1 cellular context compared by ENCODE assay signal in the genomic region with DNA sequence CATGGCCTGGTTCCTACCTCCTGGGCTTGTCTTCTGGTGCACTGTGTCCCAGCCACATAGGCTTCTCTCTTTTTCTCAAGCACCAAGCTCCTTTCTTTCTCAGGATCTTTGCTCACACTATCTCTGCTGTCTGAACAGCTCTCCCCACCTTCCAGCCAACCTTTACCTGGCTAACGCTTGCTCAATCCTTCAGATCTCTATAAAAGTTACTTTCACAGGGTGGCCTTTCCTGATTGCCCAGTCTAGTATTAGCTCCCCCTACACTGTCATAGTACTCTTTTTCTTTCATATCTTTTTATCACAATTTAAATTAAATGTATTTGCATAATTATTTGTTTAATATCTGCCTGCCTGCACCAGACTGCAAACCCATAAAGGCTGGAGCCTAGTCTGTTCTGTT.
TF ChIP-seq lines count a peak whose summit lies in the region.

No MANE protein-coding gene starts in this region.

TF ChIP-seq in SK-N-SH, 30 proteins besides CTCF, POLR2A, EP300 and RAD21:
- TF ChIP-seq TCF12 (IDR thresholded peaks at IDR 0.05) (no peak), GATA2 (CRISPR knock-in tag; IDR thresholded peaks at IDR 0.05) (no peak), EZH2phosphoT487 (IDR thresholded peaks at IDR 0.05; ENCODE audit: borderline replicate concordance, low read depth) (no peak), TAF1 (IDR thresholded peaks at IDR 0.05; ENCODE audit: borderline replicate concordance, low read depth, low read length) (no peak), YY1 (IDR thresholded peaks at IDR 0.05; ENCODE audit: low read depth) (no peak), MEF2A (IDR thresholded peaks at IDR 0.05; ENCODE audit: borderline replicate concordance, low read depth) (no peak), CHD2 (IDR thresholded peaks at IDR 0.05; ENCODE audit: low read length, partially characterized antibody) (no peak), RFX5 (IDR thresholded peaks at IDR 0.05; ENCODE audit: low read length) (no peak), POLR2AphosphoS5 (IDR thresholded peaks at IDR 0.05; ENCODE audit: low read depth, low read length) (no peak), NRF1 (IDR thresholded peaks at IDR 0.05; ENCODE audit: low read depth, low read length) (no peak), ELF1 (IDR thresholded peaks at IDR 0.05) (no peak), SMC3 (IDR thresholded peaks at IDR 0.05; ENCODE audit: low read depth, low read length) (no peak), MXI1 (IDR thresholded peaks at IDR 0.05; ENCODE audit: low read depth, low read length) (no peak), NFIC (IDR thresholded peaks at IDR 0.05; ENCODE audit: borderline replicate concordance) (no peak)
- TF ChIP-seq, protein P1, sequence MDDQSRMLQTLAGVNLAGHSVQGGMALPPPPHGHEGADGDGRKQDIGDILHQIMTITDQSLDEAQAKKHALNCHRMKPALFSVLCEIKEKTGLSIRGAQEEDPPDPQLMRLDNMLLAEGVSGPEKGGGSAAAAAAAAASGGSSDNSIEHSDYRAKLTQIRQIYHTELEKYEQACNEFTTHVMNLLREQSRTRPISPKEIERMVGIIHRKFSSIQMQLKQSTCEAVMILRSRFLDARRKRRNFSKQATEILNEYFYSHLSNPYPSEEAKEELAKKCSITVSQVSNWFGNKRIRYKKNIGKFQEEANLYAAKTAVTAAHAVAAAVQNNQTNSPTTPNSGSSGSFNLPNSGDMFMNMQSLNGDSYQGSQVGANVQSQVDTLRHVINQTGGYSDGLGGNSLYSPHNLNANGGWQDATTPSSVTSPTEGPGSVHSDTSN (IDR thresholded peaks at IDR 0.05): no peak
- TF ChIP-seq, protein P2, sequence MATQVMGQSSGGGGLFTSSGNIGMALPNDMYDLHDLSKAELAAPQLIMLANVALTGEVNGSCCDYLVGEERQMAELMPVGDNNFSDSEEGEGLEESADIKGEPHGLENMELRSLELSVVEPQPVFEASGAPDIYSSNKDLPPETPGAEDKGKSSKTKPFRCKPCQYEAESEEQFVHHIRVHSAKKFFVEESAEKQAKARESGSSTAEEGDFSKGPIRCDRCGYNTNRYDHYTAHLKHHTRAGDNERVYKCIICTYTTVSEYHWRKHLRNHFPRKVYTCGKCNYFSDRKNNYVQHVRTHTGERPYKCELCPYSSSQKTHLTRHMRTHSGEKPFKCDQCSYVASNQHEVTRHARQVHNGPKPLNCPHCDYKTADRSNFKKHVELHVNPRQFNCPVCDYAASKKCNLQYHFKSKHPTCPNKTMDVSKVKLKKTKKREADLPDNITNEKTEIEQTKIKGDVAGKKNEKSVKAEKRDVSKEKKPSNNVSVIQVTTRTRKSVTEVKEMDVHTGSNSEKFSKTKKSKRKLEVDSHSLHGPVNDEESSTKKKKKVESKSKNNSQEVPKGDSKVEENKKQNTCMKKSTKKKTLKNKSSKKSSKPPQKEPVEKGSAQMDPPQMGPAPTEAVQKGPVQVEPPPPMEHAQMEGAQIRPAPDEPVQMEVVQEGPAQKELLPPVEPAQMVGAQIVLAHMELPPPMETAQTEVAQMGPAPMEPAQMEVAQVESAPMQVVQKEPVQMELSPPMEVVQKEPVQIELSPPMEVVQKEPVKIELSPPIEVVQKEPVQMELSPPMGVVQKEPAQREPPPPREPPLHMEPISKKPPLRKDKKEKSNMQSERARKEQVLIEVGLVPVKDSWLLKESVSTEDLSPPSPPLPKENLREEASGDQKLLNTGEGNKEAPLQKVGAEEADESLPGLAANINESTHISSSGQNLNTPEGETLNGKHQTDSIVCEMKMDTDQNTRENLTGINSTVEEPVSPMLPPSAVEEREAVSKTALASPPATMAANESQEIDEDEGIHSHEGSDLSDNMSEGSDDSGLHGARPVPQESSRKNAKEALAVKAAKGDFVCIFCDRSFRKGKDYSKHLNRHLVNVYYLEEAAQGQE (IDR thresholded peaks at IDR 0.05; ENCODE audit: low read depth, low read length): no peak
- TF ChIP-seq, protein P3, sequence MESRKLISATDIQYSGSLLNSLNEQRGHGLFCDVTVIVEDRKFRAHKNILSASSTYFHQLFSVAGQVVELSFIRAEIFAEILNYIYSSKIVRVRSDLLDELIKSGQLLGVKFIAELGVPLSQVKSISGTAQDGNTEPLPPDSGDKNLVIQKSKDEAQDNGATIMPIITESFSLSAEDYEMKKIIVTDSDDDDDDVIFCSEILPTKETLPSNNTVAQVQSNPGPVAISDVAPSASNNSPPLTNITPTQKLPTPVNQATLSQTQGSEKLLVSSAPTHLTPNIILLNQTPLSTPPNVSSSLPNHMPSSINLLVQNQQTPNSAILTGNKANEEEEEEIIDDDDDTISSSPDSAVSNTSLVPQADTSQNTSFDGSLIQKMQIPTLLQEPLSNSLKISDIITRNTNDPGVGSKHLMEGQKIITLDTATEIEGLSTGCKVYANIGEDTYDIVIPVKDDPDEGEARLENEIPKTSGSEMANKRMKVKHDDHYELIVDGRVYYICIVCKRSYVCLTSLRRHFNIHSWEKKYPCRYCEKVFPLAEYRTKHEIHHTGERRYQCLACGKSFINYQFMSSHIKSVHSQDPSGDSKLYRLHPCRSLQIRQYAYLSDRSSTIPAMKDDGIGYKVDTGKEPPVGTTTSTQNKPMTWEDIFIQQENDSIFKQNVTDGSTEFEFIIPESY (IDR thresholded peaks at IDR 0.05; ENCODE audit: borderline replicate concordance, low read depth): no peak
- TF ChIP-seq, protein P4, sequence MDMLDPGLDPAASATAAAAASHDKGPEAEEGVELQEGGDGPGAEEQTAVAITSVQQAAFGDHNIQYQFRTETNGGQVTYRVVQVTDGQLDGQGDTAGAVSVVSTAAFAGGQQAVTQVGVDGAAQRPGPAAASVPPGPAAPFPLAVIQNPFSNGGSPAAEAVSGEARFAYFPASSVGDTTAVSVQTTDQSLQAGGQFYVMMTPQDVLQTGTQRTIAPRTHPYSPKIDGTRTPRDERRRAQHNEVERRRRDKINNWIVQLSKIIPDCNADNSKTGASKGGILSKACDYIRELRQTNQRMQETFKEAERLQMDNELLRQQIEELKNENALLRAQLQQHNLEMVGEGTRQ (IDR thresholded peaks at IDR 0.05; ENCODE audit: borderline replicate concordance, low read depth, low read length): no peak
